ENCODE assay signal across 25 cellular contexts in genomic region chr7:40798612-40799011, GRCh38.
DNase-seq lines count a peak whose midpoint lies in the region; ATAC-seq, FAIRE-seq and TF ChIP-seq lines count a peak whose summit lies in the region.
"Had no signal": no experiment of that assay in that cellular context is flagged by ENCODE, and none has a peak within 500 bp of the region (broad histone marks: within the 10 kb centered on the region; RNA-seq: fewer than 3 reads in every experiment).

No MANE protein-coding gene starts in this region.

- H3K4me3 ChIP-seq in HepG2 (replicated peaks in 1 of 3; ENCODE audit: insufficient read depth in 1 of 3, low read depth in 2 of 3, low read length in 3 of 3) (no peak overlapping the region), right lobe of liver (no peak overlapping the region), esophagus muscularis mucosa (no peak overlapping the region), tibial artery (no peak overlapping the region), small intestine (ENCODE audit: low read depth in 1 of 2, low read length in 2 of 2) (no peak overlapping the region)
- H3K4me3 ChIP-seq: BLaER1 treated with 17β-estradiol and CSF1 and Interleukin-3, amounts not matched to agents 10 nM and 100 nM; GM23338; HAP-1 had no signal

- H3K36me3 ChIP-seq in HepG2 (replicated peaks in 1 of 2; ENCODE audit: control insufficient read depth in 1 of 2, insufficient read depth in 2 of 2, low read length in 2 of 2) (no peaks in the 10 kb centered on the region), right lobe of liver (no peaks in the 10 kb centered on the region), esophagus muscularis mucosa (no peaks in the 10 kb centered on the region), tibial artery (no peaks in the 10 kb centered on the region), small intestine (ENCODE audit: control insufficient read depth in 2 of 2, insufficient read depth in 2 of 2, low read length in 2 of 2) (no peaks in the 10 kb centered on the region)
- H3K36me3 ChIP-seq: BE2C; BLaER1 treated with 17β-estradiol and CSF1 and Interleukin-3, amounts not matched to agents 10 nM and 100 nM; HAP-1 had no signal

- no peak for TF ChIP-seq RAD21 in HepG2 (CRISPR knock-in tag; IDR thresholded peaks at IDR 0.05)

- POLR2A ChIA-PET in HepG2 (lab: Yijun Ruan, JAX), result no interaction called here
- POLR2A ChIA-PET in naive thymus-derived CD8-positive, alpha-beta T cell (lab: Charles Lee), result no interaction called here

- no TSS peak for BruUV-seq in HepG2 (replicated peaks; lab: Mats Ljungman, UMichigan)

- H2AFZ ChIP-seq in HepG2 (ENCODE audit: low read length), result no peak overlapping the region

- DNase-seq in HepG2 (ENCODE audit: low spot score) (no peak), right lobe of liver (no peak), esophagus muscularis mucosa (ENCODE audit: extremely low spot score) (no peak), tibial artery (no peak), small intestine (no peak)
- DNase-seq in naive thymus-derived CD8-positive, alpha-beta T cell, result no peak
- DNase-seq: ACHN; AML-193; BE2C; CD4-positive, alpha-beta T cell; CD8-positive, alpha-beta memory T cell; DMS 273 treated with DMSO at 0.1 percent for 48 hours; DMS79 treated with DMSO at 0.1 percent for 48 hours; GF-D8; HFFc6 had no signal

- no peaks in the 10 kb centered on the region for H3K79me2 ChIP-seq in HepG2 (ENCODE audit: insufficient read depth, low read length)

- no peak overlapping the region for H3K9ac ChIP-seq in HepG2 (ENCODE audit: insufficient read depth, low read depth, low read length)
- H3K9ac ChIP-seq: BLaER1 treated with 17β-estradiol and CSF1 and Interleukin-3, amounts not matched to agents 10 nM and 100 nM had no signal

- H3K4me2 ChIP-seq in HepG2 (ENCODE audit: low read depth, low read length), result no peak overlapping the region
- H3K4me2 ChIP-seq: BLaER1 treated with 17β-estradiol and CSF1 and Interleukin-3, amounts not matched to agents 10 nM and 100 nM; GM23338 had no signal

- TF ChIP-seq EP300 in HepG2 (IDR thresholded peaks at IDR 0.05; ENCODE audit: low read depth in 2 of 2, low read length in 2 of 2) (no peak), HepG2 (CRISPR knock-in tag; IDR thresholded peaks at IDR 0.05; ENCODE audit: borderline replicate concordance) (no peak), esophagus muscularis mucosa (IDR thresholded peaks at IDR 0.05) (no peak)

- H3K27ac ChIP-seq in HepG2 (ENCODE audit: extremely low read length, insufficient read depth, low read length) (no peak overlapping the region), right lobe of liver (no peak overlapping the region), esophagus muscularis mucosa (replicated peaks in 1 of 4) (peak overlapping the region in 3 of 4 donors; percentile 18 to 53 (median 46)), tibial artery (peak overlapping the region; percentile 11 to 36), small intestine (ENCODE audit: low read depth in 1 of 2, low read length in 1 of 2) (no peak overlapping the region)
- H3K27ac ChIP-seq: 22Rv1; BLaER1 treated with 17β-estradiol and CSF1 and Interleukin-3, amounts not matched to agents 10 nM and 100 nM had no signal

- H3K27me3 ChIP-seq in HepG2 (ENCODE audit: control insufficient read depth in 1 of 2, insufficient read depth in 2 of 2, low read length in 2 of 2) (no peaks in the 10 kb centered on the region), right lobe of liver (no peaks in the 10 kb centered on the region), esophagus muscularis mucosa (no peaks in the 10 kb centered on the region), tibial artery (no peaks in the 10 kb centered on the region), small intestine (ENCODE audit: control insufficient read depth in 2 of 2, insufficient read depth in 2 of 2, low read length in 2 of 2) (no peaks in the 10 kb centered on the region)
- H3K27me3 ChIP-seq: BE2C; BLaER1 treated with 17β-estradiol and CSF1 and Interleukin-3, amounts not matched to agents 10 nM and 100 nM had no signal

- H3K4me1 ChIP-seq in HepG2 (ENCODE audit: insufficient read depth, low read length) (no peaks in the 10 kb centered on the region), right lobe of liver (no peaks in the 10 kb centered on the region), esophagus muscularis mucosa (peaks cover 0 to 72% (median 59%) of the 10 kb centered on the region in 4 donors), tibial artery (peaks cover 0 to 66% (median 20%) of the 10 kb centered on the region in 4 donors), small intestine (ENCODE audit: control insufficient read depth in 2 of 2, insufficient read depth in 1 of 2, low read depth in 1 of 2, low read length in 1 of 2) (no peaks in the 10 kb centered on the region)
- H3K4me1 ChIP-seq: BE2C, HAP-1 had no signal

- FAIRE-seq in HepG2 (lab: Jason Lieb, UNC), result no peak
- no peak for FAIRE-seq in small intestine (lab: Jason Lieb, UNC)
- FAIRE-seq: A204.1, D721Med, GM12891, GM18507, H54 had no signal

- CTCF ChIA-PET in HepG2 (lab: Yijun Ruan, JAX; ENCODE audit: low intra/inter-chr PET ratio, low total read pairs), result no interaction called here

- no peak for TF ChIP-seq CTCF in HepG2 (CRISPR knock-in tag; IDR thresholded peaks at IDR 0.05)
- TF ChIP-seq CTCF in right lobe of liver (IDR thresholded peaks at IDR 0.05), result no peak
- no peak for TF ChIP-seq CTCF in esophagus muscularis mucosa (IDR thresholded peaks at IDR 0.05)
- TF ChIP-seq CTCF in tibial artery (IDR thresholded peaks at IDR 0.05), result no peak

- WGBS in HepG2 (ENCODE audit: low lambda C conversion rate), result 98% methylated on average over 2 of the region's 2 CpGs
- WGBS in right lobe of liver (ENCODE audit: insufficient coverage, low coverage, low lambda C conversion rate, missing lambda C conversion rate), result 100% methylated on average over 2 of the region's 2 CpGs
- WGBS in esophagus muscularis mucosa, result 99% methylated on average over 2 of the region's 2 CpGs
- WGBS in small intestine, 3 donors, result 90 to 94% (median 91%) methylated on average over 2 of the region's 2 CpGs

- no peaks in the 10 kb centered on the region for H4K20me1 ChIP-seq in HepG2 (ENCODE audit: insufficient read depth, low read length)
- H4K20me1 ChIP-seq: BLaER1 treated with 17β-estradiol and CSF1 and Interleukin-3, amounts not matched to agents 10 nM and 100 nM had no signal

- no peak overlapping the region for H3K27ac Mint-ChIP-seq in naive thymus-derived CD8-positive, alpha-beta T cell
- H3K27ac Mint-ChIP-seq: CD14-positive monocyte; CD4-positive, alpha-beta T cell; CD8-positive, alpha-beta memory T cell; GM23338; HFFc6 had no signal

- H3K9me3 Mint-ChIP-seq in naive thymus-derived CD8-positive, alpha-beta T cell, result peaks cover 0 to 2% (median 0%) of the 10 kb centered on the region in 9 donors
- H3K9me3 Mint-ChIP-seq: CD4-positive, alpha-beta T cell; GM23338; HFFc6 had no signal

- peaks cover 0 to 4% (median 0%) of the 10 kb centered on the region in 5 donors for H3K27me3 Mint-ChIP-seq in naive thymus-derived CD8-positive, alpha-beta T cell
- H3K27me3 Mint-ChIP-seq: CD4-positive, alpha-beta T cell; CD8-positive, alpha-beta memory T cell had no signal

- ATAC-seq in HepG2 (no peak), right lobe of liver (no peak)
- ATAC-seq in naive thymus-derived CD8-positive, alpha-beta T cell, result no peak
- ATAC-seq: GM23338 had no signal

- no peak overlapping the region for H3K4me3 Mint-ChIP-seq in naive thymus-derived CD8-positive, alpha-beta T cell
- H3K4me3 Mint-ChIP-seq: CD14-positive monocyte; CD4-positive, alpha-beta T cell; CD8-positive, alpha-beta memory T cell; GM23338; HFFc6 had no signal

- H3K9me3 ChIP-seq in HepG2 (ENCODE audit: low read length) (no peaks in the 10 kb centered on the region), right lobe of liver (no peaks in the 10 kb centered on the region), esophagus muscularis mucosa (no peaks in the 10 kb centered on the region), tibial artery (no peaks in the 10 kb centered on the region), small intestine (ENCODE audit: control insufficient read depth, low read depth) (no peaks in the 10 kb centered on the region)
- H3K9me3 ChIP-seq: BE2C; BLaER1 treated with 17β-estradiol and CSF1 and Interleukin-3, amounts not matched to agents 10 nM and 100 nM; HAP-1 had no signal

- H3K4me1 Mint-ChIP-seq in naive thymus-derived CD8-positive, alpha-beta T cell, result no peaks in the 10 kb centered on the region
- H3K4me1 Mint-ChIP-seq: CD8-positive, alpha-beta memory T cell had no signal

- intact Hi-C loops in HepG2 (cut with micrococcal nuclease; ENCODE audit: unreplicated experiment) (no loop called here), right lobe of liver (cut with DNase I) (no loop called here), esophagus muscularis mucosa (cut with DNase I) (no loop called here), tibial artery (cut with DNase I; ENCODE audit: low total_unique reads) (no loop called here)

- H3K36me3 Mint-ChIP-seq in naive thymus-derived CD8-positive, alpha-beta T cell, result no peaks in the 10 kb centered on the region
- H3K36me3 Mint-ChIP-seq: CD14-positive monocyte; CD8-positive, alpha-beta memory T cell had no signal

- in situ Hi-C loops in HepG2 (cut with HindIII; ENCODE audit: extremely low pct_ligation_motif_present, low pct_unique_long_range_greater_than_20kb), result no loop called here

- no peak for TF ChIP-seq POLR2A in HepG2 (IDR thresholded peaks at IDR 0.05; ENCODE audit: insufficient read depth in 1 of 2, low read depth in 2 of 2, low read length in 2 of 2)
- TF ChIP-seq POLR2A in right lobe of liver (IDR thresholded peaks at IDR 0.05), result no peak
- no peak for TF ChIP-seq POLR2A in esophagus muscularis mucosa (IDR thresholded peaks at IDR 0.05; ENCODE audit: low read depth)

TF ChIP-seq in HepG2, 621 proteins besides CTCF, POLR2A, EP300 and RAD21:
- TF ChIP-seq ZNF589 (CRISPR knock-in tag; conservative IDR thresholded peaks at IDR 0.05), result no peak
- TF ChIP-seq MAFF (IDR thresholded peaks at IDR 0.05; ENCODE audit: low read depth, low read length), result peak; percentile 83
- TF ChIP-seq ZBTB8A (CRISPR knock-in tag; IDR thresholded peaks at IDR 0.05; ENCODE audit: borderline replicate concordance, low read depth), result no peak
- TF ChIP-seq MAFK (conservative IDR thresholded peaks at IDR 0.05 in 1 of 2, IDR thresholded peaks at IDR 0.05 in 1 of 2; ENCODE audit: low read length in 2 of 2), result peak; percentile 65 to 91
- TF ChIP-seq POLR2AphosphoS2 (IDR thresholded peaks at IDR 0.05; ENCODE audit: low read depth, low read length), result no peak
- no peak for TF ChIP-seq RFX3 (CRISPR knock-in tag; IDR thresholded peaks at IDR 0.05)

Comparison
In these comparisons a context has a peak if more than half of its experiments do, and no peak if none do; other contexts are left out.
1. H3K27ac ChIP-seq: peak in esophagus muscularis mucosa (3 of 4) and tibial artery (2 of 2); none in HepG2 (single experiment), right lobe of liver (0 of 3) and small intestine (0 of 2).